In genomic region chr5:79489773-79490172, GRCh38 we compare ENCODE assay signal across 19 cellular contexts. TPM values are rescaled to one million over a fixed set of nuclear protein-coding genes. Genes with fewer than 3 reads are reported as not detected.
A peak's percentile ranks its signal among the peaks of the same experiment; 100 is the strongest.
DNase-seq lines count a peak whose midpoint lies in the region; ATAC-seq and TF ChIP-seq lines count a peak whose summit lies in the region.
"Had no signal": no experiment of that assay in that cellular context is flagged by ENCODE, and none has a peak within 500 bp of the region (broad histone marks: within the 10 kb centered on the region; RNA-seq: fewer than 3 reads in every experiment).

No MANE protein-coding gene starts in this region.

- H3F3A ChIP-seq in SK-N-SH (replicated peaks; ENCODE audit: insufficient read depth): no peaks in the 10 kb centered on the region

- no peak overlapping the region for H3K4me2 ChIP-seq in SK-N-SH
- H3K4me2 ChIP-seq: A549, BLaER1, GM23338 had no signal

- H3K9me3 Mint-ChIP-seq in stimulated activated effector memory CD8-positive, alpha-beta T cell treated with anti-CD3 and anti-CD28 coated beads, Interleukin-12 subunit alpha, Interleukin-12 subunit beta, amount 100 ng/mL, for 72 hours: no peaks in the 10 kb centered on the region
- H3K9me3 Mint-ChIP-seq: CD4-positive, alpha-beta memory T cell; GM23338; HFFc6 had no signal

- H2AFZ ChIP-seq in SK-N-SH (ENCODE audit: low read depth): no peak overlapping the region
- H2AFZ ChIP-seq: GM23338 had no signal

- H3K4me1 ChIP-seq in SK-N-SH (ENCODE audit: control insufficient read depth in 1 of 2, insufficient read depth in 2 of 2, low read depth in 1 of 2, low read length in 1 of 2) (peaks cover 0 to 3% of the 10 kb centered on the region in 2 experiments; a peak in 1 of 4 replicates), right atrium auricular region (peaks cover 0 to 4% of the 10 kb centered on the region in 2 donors), skeletal muscle tissue (ENCODE audit: control insufficient read depth in 3 of 3, insufficient read depth in 3 of 3, low read length in 3 of 3) (peaks cover 18 to 28% (median 23%) of the 10 kb centered on the region in 3 donors)
- H3K4me1 ChIP-seq: A549, BLaER1 had no signal

- H3K9ac ChIP-seq in SK-N-SH (no peak overlapping the region), skeletal muscle tissue (ENCODE audit: low read depth in 1 of 3, low read length in 3 of 3) (no peak overlapping the region)
- H3K9ac ChIP-seq: BLaER1 had no signal

- H3K36me3 ChIP-seq in SK-N-SH (replicated peaks in 1 of 2; ENCODE audit: control insufficient read depth in 1 of 2, insufficient read depth in 2 of 2, low read length in 1 of 2) (no peaks in the 10 kb centered on the region), right atrium auricular region (no peaks in the 10 kb centered on the region), skeletal muscle tissue (ENCODE audit: control insufficient read depth in 3 of 3, insufficient read depth in 3 of 3, low read length in 3 of 3) (no peaks in the 10 kb centered on the region)

- CTCF ChIA-PET in SK-N-SH (lab: Yijun Ruan, JAX): interaction anchor here (0.6 to 1.6 kb wide), 5 partner anchors 10 to 357 kb away, joined by 3 to 6 read pairs (median 4); partner anchors contain the start of gene HOMER1

- H3K27ac Mint-ChIP-seq in stimulated activated effector memory CD8-positive, alpha-beta T cell treated with anti-CD3 and anti-CD28 coated beads, Interleukin-12 subunit alpha, Interleukin-12 subunit beta, amount 100 ng/mL, for 72 hours: no peak overlapping the region
- H3K27ac Mint-ChIP-seq: CD14-positive monocyte; CD4-positive, alpha-beta memory T cell; GM23338; HFFc6 had no signal

- H3K9me3 ChIP-seq in SK-N-SH (no peaks in the 10 kb centered on the region), right atrium auricular region (no peaks in the 10 kb centered on the region), skeletal muscle tissue (ENCODE audit: control insufficient read depth in 3 of 3, low read length in 3 of 3) (no peaks in the 10 kb centered on the region)
- H3K9me3 ChIP-seq: A549 had no signal

- H3K79me2 ChIP-seq in SK-N-SH (ENCODE audit: insufficient read depth): peaks cover 3% of the 10 kb centered on the region; the same call in 1 of the 2 replicates

- H3K4me3 ChIP-seq in SK-N-SH (ENCODE audit: low read depth in 2 of 2, low read length in 1 of 2) (no peak overlapping the region), right atrium auricular region (no peak overlapping the region), skeletal muscle tissue (ENCODE audit: low read length in 3 of 3) (no peak overlapping the region)
- H3K4me3 ChIP-seq: A549, BLaER1, GM23338 had no signal

- no peak for ATAC-seq in SK-N-SH treated with all-trans-retinoic acid at 6 μM for 48 hours
- no peak for ATAC-seq in Right ventricle myocardium superior (ENCODE audit: poor library complexity)
- ATAC-seq in esophagus mucosa: peak; percentile 36
- ATAC-seq in stimulated activated effector memory CD8-positive, alpha-beta T cell treated with anti-CD3 and anti-CD28 coated beads, Interleukin-12 subunit alpha, Interleukin-12 subunit beta, amount 100 ng/mL, for 72 hours: no peak
- ATAC-seq: A549, GM23338 had no signal

- TF ChIP-seq CTCF in SK-N-SH (IDR thresholded peaks at IDR 0.05) (no peak), right atrium auricular region (IDR thresholded peaks at IDR 0.05) (no peak)

- DNase-seq in SK-N-SH: no peak
- DNase-seq in right atrium auricular region (ENCODE audit: low spot score): no peak
- DNase-seq in Right ventricle myocardium superior: no peak
- no peak for DNase-seq in stimulated activated effector memory CD8-positive, alpha-beta T cell treated with anti-CD3 and anti-CD28 coated beads, Interleukin-12 subunit alpha, Interleukin-12 subunit beta, amount 100 ng/mL, for 72 hours (ENCODE audit: low spot score in 2 of 2)
- DNase-seq: AML-193, DMS153, DMS79, GDM1, HCEC 1CT, HFFc6 had no signal

- no peaks in the 10 kb centered on the region for H4K20me1 ChIP-seq in SK-N-SH (ENCODE audit: insufficient read depth)
- H4K20me1 ChIP-seq: BLaER1 had no signal

- no peak overlapping the region for H3K27ac ChIP-seq in SK-N-SH (ENCODE audit: low read depth in 2 of 2, low read length in 1 of 2)
- peak overlapping the region; percentile 26 to 83 for H3K27ac ChIP-seq in right atrium auricular region
- H3K27ac ChIP-seq in skeletal muscle tissue (ENCODE audit: low read depth, low read length): peak overlapping the region; percentile 36
- H3K27ac ChIP-seq: 22Rv1, A549, BLaER1 had no signal

- no peak for TF ChIP-seq EP300 in SK-N-SH (IDR thresholded peaks at IDR 0.05; ENCODE audit: borderline replicate concordance in 1 of 2, low read depth in 1 of 2, low read length in 1 of 2)

- no peaks in the 10 kb centered on the region for H3K9me2 ChIP-seq in SK-N-SH

- POLR2A ChIA-PET in SK-N-SH (lab: Yijun Ruan, JAX): no interaction called here

- 93% methylated on average over 1 of the region's 1 CpG for WGBS in SK-N-SH (ENCODE audit: low lambda C conversion rate)

- H3K36me3 Mint-ChIP-seq in stimulated activated effector memory CD8-positive, alpha-beta T cell treated with anti-CD3 and anti-CD28 coated beads, Interleukin-12 subunit alpha, Interleukin-12 subunit beta, amount 100 ng/mL, for 72 hours: no peaks in the 10 kb centered on the region
- H3K36me3 Mint-ChIP-seq: CD14-positive monocyte; CD4-positive, alpha-beta memory T cell had no signal

- H3K27me3 ChIP-seq in SK-N-SH (ENCODE audit: insufficient read depth) (no peaks in the 10 kb centered on the region), right atrium auricular region (no peaks in the 10 kb centered on the region), skeletal muscle tissue (ENCODE audit: control insufficient read depth in 3 of 3, insufficient read depth in 3 of 3, low read length in 3 of 3) (no peaks in the 10 kb centered on the region)
- H3K27me3 ChIP-seq: BLaER1 had no signal

- no peak for TF ChIP-seq RAD21 in SK-N-SH (IDR thresholded peaks at IDR 0.05; ENCODE audit: low read length)

- intact Hi-C loops in Right ventricle myocardium superior (cut with DNase I): no loop called here

- no peak overlapping the region for H3K4me3 Mint-ChIP-seq in stimulated activated effector memory CD8-positive, alpha-beta T cell treated with anti-CD3 and anti-CD28 coated beads, Interleukin-12 subunit alpha, Interleukin-12 subunit beta, amount 100 ng/mL, for 72 hours
- H3K4me3 Mint-ChIP-seq: CD14-positive monocyte; CD4-positive, alpha-beta memory T cell; GM23338; HFFc6 had no signal

- H3K4me1 Mint-ChIP-seq in stimulated activated effector memory CD8-positive, alpha-beta T cell treated with anti-CD3 and anti-CD28 coated beads, Interleukin-12 subunit alpha, Interleukin-12 subunit beta, amount 100 ng/mL, for 72 hours: no peaks in the 10 kb centered on the region
- H3K4me1 Mint-ChIP-seq: CD14-positive monocyte; CD4-positive, alpha-beta memory T cell had no signal

TF ChIP-seq in SK-N-SH treated with all-trans-retinoic acid at 6 μM for 48 hours, 23 proteins besides CTCF, POLR2A, EP300 and RAD21:
- TF ChIP-seq ISL1 (CRISPR knock-in tag; IDR thresholded peaks at IDR 0.05) (peak; percentile 25; the same call in 1 of the 2 replicates), ESRRG (CRISPR knock-in tag; IDR thresholded peaks at IDR 0.05) (no peak)

TF ChIP-seq in SK-N-SH, 30 proteins besides CTCF, POLR2A, EP300 and RAD21:
- no peak for TF ChIP-seq NFIC (IDR thresholded peaks at IDR 0.05; ENCODE audit: borderline replicate concordance)
- TF ChIP-seq, protein P1, sequence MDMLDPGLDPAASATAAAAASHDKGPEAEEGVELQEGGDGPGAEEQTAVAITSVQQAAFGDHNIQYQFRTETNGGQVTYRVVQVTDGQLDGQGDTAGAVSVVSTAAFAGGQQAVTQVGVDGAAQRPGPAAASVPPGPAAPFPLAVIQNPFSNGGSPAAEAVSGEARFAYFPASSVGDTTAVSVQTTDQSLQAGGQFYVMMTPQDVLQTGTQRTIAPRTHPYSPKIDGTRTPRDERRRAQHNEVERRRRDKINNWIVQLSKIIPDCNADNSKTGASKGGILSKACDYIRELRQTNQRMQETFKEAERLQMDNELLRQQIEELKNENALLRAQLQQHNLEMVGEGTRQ (IDR thresholded peaks at IDR 0.05; ENCODE audit: borderline replicate concordance, low read depth, low read length): no peak
- no peak for TF ChIP-seq SMC3 (IDR thresholded peaks at IDR 0.05; ENCODE audit: low read depth, low read length)
- TF ChIP-seq GABPA (IDR thresholded peaks at IDR 0.05; ENCODE audit: low read depth): no peak
- no peak for TF ChIP-seq TAF1 (IDR thresholded peaks at IDR 0.05; ENCODE audit: borderline replicate concordance, low read depth, low read length)
- TF ChIP-seq, protein P2, sequence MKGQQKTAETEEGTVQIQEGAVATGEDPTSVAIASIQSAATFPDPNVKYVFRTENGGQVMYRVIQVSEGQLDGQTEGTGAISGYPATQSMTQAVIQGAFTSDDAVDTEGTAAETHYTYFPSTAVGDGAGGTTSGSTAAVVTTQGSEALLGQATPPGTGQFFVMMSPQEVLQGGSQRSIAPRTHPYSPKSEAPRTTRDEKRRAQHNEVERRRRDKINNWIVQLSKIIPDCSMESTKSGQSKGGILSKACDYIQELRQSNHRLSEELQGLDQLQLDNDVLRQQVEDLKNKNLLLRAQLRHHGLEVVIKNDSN (IDR thresholded peaks at IDR 0.05; ENCODE audit: borderline replicate concordance, low read depth): no peak
- no peak for TF ChIP-seq MAX (IDR thresholded peaks at IDR 0.05; ENCODE audit: low read depth)

RNA-seq across cellular contexts. Expression of gene HOMER1, which starts 24.2 kb away (rescaled TPM):
- 2.2 and 2.9 TPM in 2 replicates for polyA plus RNA-seq in SK-N-SH (2012; rRNA removed)
- 3.5 and 5.0 TPM in 2 replicates for polyA plus RNA-seq in SK-N-SH (2012; cell fraction: cytosol; rRNA removed)
- 1.1 and 1.7 TPM in 2 replicates for polyA plus RNA-seq in SK-N-SH (2012; cell fraction: nucleus; rRNA removed)
- total RNA-seq in right atrium auricular region (10 to 100 TPM; 30.1 to 31.4 TPM), Right ventricle myocardium superior (52.6 TPM), esophagus mucosa (7.6 TPM), skeletal muscle tissue (33.9 TPM)

Comparison
In these comparisons a context has a peak if more than half of its experiments do, and no peak if none do; other contexts are left out.
1. H3K27ac ChIP-seq: peak in right atrium auricular region (2 of 2) and skeletal muscle tissue (single experiment); none in SK-N-SH (0 of 2).